ENCODE assay signal across 8 cellular contexts in the genomic region with DNA sequence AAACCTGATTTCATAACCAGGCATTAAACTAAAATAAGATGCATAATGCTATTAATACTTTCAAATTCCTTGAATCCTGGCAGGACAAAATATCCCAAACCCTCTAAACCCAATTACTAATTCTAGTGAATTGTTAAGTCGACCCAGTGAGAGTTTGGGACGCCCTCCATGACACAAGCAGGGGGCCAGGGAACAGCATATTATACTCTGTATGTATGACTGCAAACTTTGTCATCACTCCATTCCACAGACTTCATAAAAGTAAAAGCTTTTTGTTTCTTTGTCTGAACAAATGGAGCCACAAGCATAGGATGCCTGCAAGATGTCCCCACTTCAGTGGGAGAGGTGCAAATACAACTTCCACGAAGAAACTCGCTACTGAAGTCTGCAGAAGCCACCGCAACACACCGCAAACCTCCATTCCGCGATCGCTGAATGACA. TPM values are rescaled to one million over a fixed set of nuclear protein-coding genes. Genes with fewer than 3 reads are reported as not detected.
A peak's percentile ranks its signal among the peaks of the same experiment; 100 is the strongest.
DNase-seq lines count a peak whose midpoint lies in the region; ATAC-seq, FAIRE-seq and TF ChIP-seq lines count a peak whose summit lies in the region.

No MANE protein-coding gene starts in this region.

- 7% methylated on average over 9 of the region's 9 CpGs for WGBS in urinary bladder

- DNase-seq in CD4-positive, CD25-positive, alpha-beta regulatory T cell = peak in 1 of 3 donors; percentile 32
- DNase-seq in Panc1 (ENCODE audit: low read depth, low spot score) = no peak
- peak; percentile 31 for DNase-seq in bronchial epithelial cell (ENCODE audit: low read depth)
- DNase-seq in omental fat pad (ENCODE audit: low spot score) = no peak

- no peaks in the 10 kb centered on the region for H3K27me3 ChIP-seq in CD4-positive, CD25-positive, alpha-beta regulatory T cell (ENCODE audit: control insufficient read depth, insufficient read depth, low read length)
- no peaks in the 10 kb centered on the region for H3K27me3 ChIP-seq in Panc1 (ENCODE audit: control insufficient read depth, insufficient read depth, low read length)
- no peaks in the 10 kb centered on the region for H3K27me3 ChIP-seq in bronchial epithelial cell (ENCODE audit: control insufficient read depth, insufficient read depth, low read length)
- H3K27me3 ChIP-seq in muscle layer of duodenum (ENCODE audit: low read depth, low read length) = no peaks in the 10 kb centered on the region

- no peak for ATAC-seq in CD4-positive, CD25-positive, alpha-beta regulatory T cell (ENCODE audit: low read depth in 2 of 2)
- ATAC-seq in Panc1 (no peak), omental fat pad (ENCODE audit: low FRiP score) (no peak), HG02885 (IDR thresholded peaks at IDR 0.05; ENCODE audit: poor library complexity, unreplicated experiment) (no peak), HG03097 (IDR thresholded peaks at IDR 0.05; ENCODE audit: low FRiP score, unreplicated experiment) (no peak)

- peaks cover 29% of the 10 kb centered on the region for H3K4me1 ChIP-seq in CD4-positive, CD25-positive, alpha-beta regulatory T cell (ENCODE audit: control insufficient read depth, insufficient read depth, low read length, poor library complexity, severe bottlenecking)
- H3K4me1 ChIP-seq in Panc1 (ENCODE audit: control insufficient read depth, insufficient read depth, low read length) = peaks cover 30% of the 10 kb centered on the region
- H3K4me1 ChIP-seq in muscle layer of duodenum (ENCODE audit: control insufficient read depth in 1 of 2, insufficient read depth in 2 of 2, low read length in 2 of 2) = peaks cover 5 to 27% of the 10 kb centered on the region in 2 donors
- no peaks in the 10 kb centered on the region for H3K4me1 ChIP-seq in urinary bladder (ENCODE audit: insufficient read depth)

- in situ Hi-C loops in Panc1 (cut with HindIII; ENCODE audit: low pct_unique_long_range_greater_than_20kb, low sequenced_read_pairs) = no loop called here

- intact Hi-C loops in Panc1 (cut with micrococcal nuclease; ENCODE audit: unreplicated experiment) = no loop called here

- CTCF ChIA-PET in Panc1 (lab: Charles Lee) = interaction anchor here (1.0 kb wide), 1 partner anchor 33 kb away, joined by 3 read pairs; no protein-coding TSS in a partner anchor

- H3K9me3 ChIP-seq in CD4-positive, CD25-positive, alpha-beta regulatory T cell (ENCODE audit: control insufficient read depth in 2 of 2, low read length in 2 of 2) = no peaks in the 10 kb centered on the region
- H3K9me3 ChIP-seq in Panc1 (ENCODE audit: control insufficient read depth, insufficient read depth, low read depth, low read length) (no peaks in the 10 kb centered on the region), muscle layer of duodenum (ENCODE audit: control insufficient read depth in 1 of 2, low read length in 2 of 2) (no peaks in the 10 kb centered on the region)

- no peaks in the 10 kb centered on the region for H3K9me3 Mint-ChIP-seq in CD4-positive, CD25-positive, alpha-beta regulatory T cell

- H3K4me1 Mint-ChIP-seq in CD4-positive, CD25-positive, alpha-beta regulatory T cell = peaks cover 11 to 56% (median 42%) of the 10 kb centered on the region in 4 donors

- no TSS peak for BruUV-seq in Panc1 (replicated peaks; lab: Mats Ljungman, UMichigan)

- H3K27ac ChIP-seq in CD4-positive, CD25-positive, alpha-beta regulatory T cell (ENCODE audit: insufficient read depth, low read length, poor library complexity, severe bottlenecking) = peak overlapping the region; percentile 95
- peak overlapping the region; percentile 88 for H3K27ac ChIP-seq in Panc1 (ENCODE audit: low read length)
- H3K27ac ChIP-seq in muscle layer of duodenum (ENCODE audit: low read length) = peak overlapping the region; percentile 93
- H3K27ac ChIP-seq in urinary bladder (ENCODE audit: low read depth) = peak overlapping the region; percentile 99

- H3K4me3 Mint-ChIP-seq in CD4-positive, CD25-positive, alpha-beta regulatory T cell = peak overlapping the region; percentile 94 to 99 (median 95)

- H3K4me3 ChIP-seq in CD4-positive, CD25-positive, alpha-beta regulatory T cell (ENCODE audit: low read depth, low read length) = peak overlapping the region; percentile 98
- peak overlapping the region; percentile 75 to 96 for H3K4me3 ChIP-seq in Panc1 (ENCODE audit: low read depth in 2 of 2, low read length in 2 of 2)
- peak overlapping the region; percentile 73 for H3K4me3 ChIP-seq in bronchial epithelial cell (ENCODE audit: low read depth, low read length)
- H3K4me3 ChIP-seq in muscle layer of duodenum (ENCODE audit: low read depth in 1 of 2, low read length in 2 of 2) = peak overlapping the region; percentile 72 to 97
- peak overlapping the region; percentile 94 for H3K4me3 ChIP-seq in urinary bladder (ENCODE audit: low read depth, low read length)

- H3K27me3 Mint-ChIP-seq in CD4-positive, CD25-positive, alpha-beta regulatory T cell = peaks cover 6% of the 10 kb centered on the region

- POLR2A ChIA-PET in Panc1 (lab: Charles Lee) = interaction anchor here (0.7 kb wide), 1 partner anchor 103 kb away, joined by 4 read pairs; no protein-coding TSS in a partner anchor

- peak overlapping the region; percentile 98 to 99 (median 98) for H3K27ac Mint-ChIP-seq in CD4-positive, CD25-positive, alpha-beta regulatory T cell

- no peaks in the 10 kb centered on the region for H3K36me3 ChIP-seq in CD4-positive, CD25-positive, alpha-beta regulatory T cell (ENCODE audit: control insufficient read depth, insufficient read depth, low read length)
- H3K36me3 ChIP-seq in Panc1 (ENCODE audit: control insufficient read depth, insufficient read depth, low read length) (no peaks in the 10 kb centered on the region; the same call in 1 of the 2 replicates), bronchial epithelial cell (ENCODE audit: control insufficient read depth, insufficient read depth, low read length) (no peaks in the 10 kb centered on the region), muscle layer of duodenum (ENCODE audit: control insufficient read depth in 1 of 2, insufficient read depth in 2 of 2, low read length in 2 of 2) (peaks cover 0 to 12% of the 10 kb centered on the region in 2 donors), urinary bladder (ENCODE audit: insufficient read depth) (no peaks in the 10 kb centered on the region)

- FAIRE-seq in bronchial epithelial cell (lab: Jason Lieb, UNC) = no peak

- TF ChIP-seq CTCF in Panc1 (IDR thresholded peaks at IDR 0.05) (no peak), bronchial epithelial cell (IDR thresholded peaks at IDR 0.05; ENCODE audit: insufficient read depth, low read length, severe bottlenecking) (no peak), omental fat pad (IDR thresholded peaks at IDR 0.05) (no peak)

- no peaks in the 10 kb centered on the region for H3K36me3 Mint-ChIP-seq in CD4-positive, CD25-positive, alpha-beta regulatory T cell

RNA-seq across cellular contexts. Expression of a gene that starts 1.2 kb away (rescaled TPM):
- 93.5 TPM for total RNA-seq in CD4-positive, CD25-positive, alpha-beta regulatory T cell
- 1 to 10 TPM; 7.4 to 8.7 (median 7.9) TPM for polyA plus RNA-seq in CD4-positive, CD25-positive, alpha-beta regulatory T cell
- total RNA-seq in Panc1 (2021; ENCODE audit: unreplicated experiment) (51.4 TPM), bronchial epithelial cell (19.8 and 22.6 TPM in 2 replicates), urinary bladder (42.8 TPM), omental fat pad (10 to 100 TPM; 33.7 to 65.9 (median 48.6) TPM)
- polyA plus RNA-seq in Panc1 (2012; ENCODE audit: insufficient read length) = 24.4 TPM
- polyA plus RNA-seq in urinary bladder = 15.4 TPM
